In the genomic region with DNA sequence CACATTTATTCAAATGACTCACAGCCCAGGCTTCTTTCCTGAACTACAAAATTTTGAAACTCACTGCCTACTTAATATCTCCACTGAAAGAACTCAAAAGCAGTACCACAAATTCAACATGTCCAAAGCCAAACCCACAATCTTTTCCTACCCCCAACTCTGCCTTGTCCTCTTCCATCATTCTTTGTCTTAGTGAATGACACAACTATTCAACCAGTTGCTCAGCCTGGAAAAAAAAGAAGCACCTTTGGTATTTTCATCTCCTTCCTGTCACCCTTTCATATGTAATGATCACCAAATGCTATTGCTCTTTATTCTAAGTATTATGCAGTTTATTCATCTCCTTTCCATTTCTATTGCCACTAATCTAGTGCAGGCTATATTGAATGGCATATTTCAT, we compare ENCODE assay signal across 30 cellular contexts.
"Had no signal": no experiment of that assay in that cellular context is flagged by ENCODE, and none has a peak within 500 bp of the region (broad histone marks: within the 10 kb centered on the region; RNA-seq: fewer than 3 reads in every experiment).

No MANE protein-coding gene starts in this region.

- H3K27me3 Mint-ChIP-seq: naive B cell, progenitor cell of endocrine pancreas had no signal

- ATAC-seq: left colon; right lobe of liver; stimulated activated naive CD8-positive, alpha-beta T cell treated with anti-CD3 and anti-CD28 coated beads, Interleukin-15, Interleukin-2, amounts not matched to agents 100 U/mL and 50 U/mL, for 24 hours had no signal

- H3K27ac Mint-ChIP-seq: activated CD4-positive, alpha-beta memory T cell treated with anti-CD3 and anti-CD28 coated beads for 36 hours; activated CD4-positive, alpha-beta T cell treated with anti-CD3 and anti-CD28 coated beads, Interleukin-2, amount 10 ng/mL, durations not matched to agents 24 days and 14 days; activated T-helper 1 cell treated with anti-CD3 and anti-CD28 coated beads, Interleukin-12 subunit alpha, Interleukin-12 subunit beta, Interleukin-2, Interleukin-4 antibody, amounts not matched to agents 30 ng/mL and 10 ng/mL and 1 ng/mL, durations not matched to agents 14 hours and 24 hours and 36 hours; mesothelial cell of epicardium; naive B cell; nephron progenitor cell; progenitor cell of endocrine pancreas had no signal

- H3K36me3 Mint-ChIP-seq: activated CD4-positive, alpha-beta memory T cell treated with anti-CD3 and anti-CD28 coated beads for 36 hours; mesothelial cell of epicardium; naive B cell had no signal

- H3K36me3 ChIP-seq: esophagus squamous epithelium, ovary, right lobe of liver, thoracic aorta had no signal

- H3K4me3 ChIP-seq: esophagus squamous epithelium, ovary, right lobe of liver, skin epidermis, thoracic aorta had no signal

- H3K4me1 ChIP-seq: esophagus squamous epithelium, right lobe of liver had no signal

- H3K9me3 Mint-ChIP-seq: activated CD4-positive, alpha-beta memory T cell treated with anti-CD3 and anti-CD28 coated beads for 36 hours; activated CD4-positive, alpha-beta T cell treated with anti-CD3 and anti-CD28 coated beads, Interleukin-2, amount 10 ng/mL, durations not matched to agents 24 days and 14 days; activated T-helper 1 cell treated with anti-CD3 and anti-CD28 coated beads, Interleukin-12 subunit alpha, Interleukin-12 subunit beta, Interleukin-2, Interleukin-4 antibody, amounts not matched to agents 30 ng/mL and 10 ng/mL and 1 ng/mL, durations not matched to agents 14 hours and 24 hours and 36 hours; central memory CD8-positive, alpha-beta T cell; nephron progenitor cell had no signal

- H3K9me3 ChIP-seq: esophagus squamous epithelium, ovary, right lobe of liver, thoracic aorta had no signal

- H3K4me1 Mint-ChIP-seq: activated CD4-positive, alpha-beta T cell treated with anti-CD3 and anti-CD28 coated beads, Interleukin-2, amount 10 ng/mL, durations not matched to agents 24 days and 14 days; central memory CD8-positive, alpha-beta T cell; naive B cell; nephron progenitor cell had no signal

- H3K4me3 Mint-ChIP-seq: activated CD4-positive, alpha-beta memory T cell treated with anti-CD3 and anti-CD28 coated beads for 36 hours; activated CD4-positive, alpha-beta T cell treated with anti-CD3 and anti-CD28 coated beads, Interleukin-2, amount 10 ng/mL, durations not matched to agents 24 days and 14 days; activated T-helper 1 cell treated with anti-CD3 and anti-CD28 coated beads, Interleukin-12 subunit alpha, Interleukin-12 subunit beta, Interleukin-2, Interleukin-4 antibody, amounts not matched to agents 30 ng/mL and 10 ng/mL and 1 ng/mL, durations not matched to agents 14 hours and 24 hours and 36 hours; central memory CD8-positive, alpha-beta T cell; mesothelial cell of epicardium; naive B cell; nephron progenitor cell had no signal

- H3K27ac ChIP-seq: epithelial cell of prostate, esophagus squamous epithelium, ovary, right lobe of liver, skin epidermis, thoracic aorta had no signal

- DNase-seq: activated CD4-positive, alpha-beta memory T cell treated with anti-CD3 and anti-CD28 coated beads for 36 hours; activated CD4-positive, alpha-beta T cell treated with anti-CD3 and anti-CD28 coated beads, Interleukin-2, amount 10 ng/mL, durations not matched to agents 24 days and 14 days; activated CD4-positive, CD25-positive, alpha-beta regulatory T cell treated with anti-CD3 and anti-CD28 coated beads, Interleukin-2, amount 50 U/mL, for 72 hours; activated CD8-positive, alpha-beta memory T cell treated with anti-CD3 and anti-CD28 coated beads, Interleukin-2, amount 50 U/mL, for 4 hours; activated gamma-delta T cell; activated naive CD4-positive, alpha-beta T cell treated with anti-CD3 and anti-CD28 coated beads, Interleukin-2, amount 50 U/mL, for 16 hours; activated T-cell treated with anti-CD3 and anti-CD28 coated beads, Interleukin-2, amount 50 U/mL, for 1 hour; amygdala; dermis blood vessel endothelial cell; effector CD4-positive, alpha-beta T cell; esophagus squamous epithelium; foreskin melanocyte; left colon; mammary epithelial cell; naive B cell; nephron progenitor cell; ovary; right lobe of liver; stimulated activated CD4-positive, alpha-beta T cell treated with anti-CD3 and anti-CD28 coated beads, Interleukin-12 subunit alpha, Interleukin-12 subunit beta, amount 100 ng/mL, for 4 hours; stimulated activated CD4-positive, alpha-beta T cell treated with anti-CD3 and anti-CD28 coated beads, Interleukin-4, amount 100 ng/mL, for 1 hour; stimulated activated naive CD8-positive, alpha-beta T cell treated with anti-CD3 and anti-CD28 coated beads, Interleukin-15, Interleukin-2, amounts not matched to agents 100 U/mL and 50 U/mL, for 24 hours; T-helper 2 cell; trophoblast cell had no signal

- H3K27me3 ChIP-seq: esophagus squamous epithelium, ovary, right lobe of liver had no signal
